ENCODE assay signal across 22 cellular contexts in genomic region chr13:18947376-18947977, GRCh38.
"Had no signal": no experiment of that assay in that cellular context is flagged by ENCODE, and none has a peak within 500 bp of the region (broad histone marks: within the 10 kb centered on the region; RNA-seq: fewer than 3 reads in every experiment).

No MANE protein-coding gene starts in this region.

- H2AFZ ChIP-seq: parathyroid adenoma had no signal

- DNase-seq: cerebellar nuclear complex; cortex of kidney; foreskin fibroblast; gastrocnemius medialis; head of caudate nucleus; left colon; left ventricle myocardium superior; lower lobe of right lung; nephron progenitor cell; right lobe of liver; stimulated activated naive CD4-positive, alpha-beta T cell; stimulated activated naive CD8-positive, alpha-beta T cell treated with anti-CD3 and anti-CD28 coated beads, Interleukin-15, amount 100 ng/mL, for 72 hours; transverse colon had no signal

- H3K27me3 ChIP-seq: gastrocnemius medialis, neutrophil, right lobe of liver, transverse colon, vagina had no signal

- H3K9me3 ChIP-seq: gastrocnemius medialis, lower lobe of right lung, neutrophil, right lobe of liver, suprapubic skin, vagina had no signal

- H3K36me3 Mint-ChIP-seq: naive thymus-derived CD8-positive, alpha-beta T cell had no signal

- ATAC-seq: esophagus mucosa; gastrocnemius medialis; left colon; left ventricle myocardium superior; lower lobe of right lung; naive thymus-derived CD8-positive, alpha-beta T cell; right lobe of liver; stimulated activated naive CD8-positive, alpha-beta T cell treated with anti-CD3 and anti-CD28 coated beads, Interleukin-15, amount 100 ng/mL, for 72 hours had no signal

- H3K9me3 Mint-ChIP-seq: stimulated activated naive CD8-positive, alpha-beta T cell treated with anti-CD3 and anti-CD28 coated beads, Interleukin-15, amount 100 ng/mL, for 72 hours had no signal

- H3K4me1 Mint-ChIP-seq: naive thymus-derived CD8-positive, alpha-beta T cell; nephron progenitor cell; stimulated activated naive CD8-positive, alpha-beta T cell treated with anti-CD3 and anti-CD28 coated beads, Interleukin-15, amount 100 ng/mL, for 72 hours had no signal

- H3K36me3 ChIP-seq: gastrocnemius medialis, lower lobe of right lung, neutrophil, right lobe of liver, suprapubic skin, transverse colon, vagina had no signal

- H3K4me3 Mint-ChIP-seq: nephron progenitor cell; stimulated activated naive CD8-positive, alpha-beta T cell treated with anti-CD3 and anti-CD28 coated beads, Interleukin-15, amount 100 ng/mL, for 72 hours had no signal

- H3K4me1 ChIP-seq: gastrocnemius medialis, lower lobe of right lung, parathyroid adenoma, right lobe of liver, suprapubic skin, transverse colon, vagina had no signal

- H3K27me3 Mint-ChIP-seq: naive thymus-derived CD8-positive, alpha-beta T cell; progenitor cell of endocrine pancreas; stimulated activated naive CD8-positive, alpha-beta T cell treated with anti-CD3 and anti-CD28 coated beads, Interleukin-15, amount 100 ng/mL, for 72 hours had no signal

- H3K79me2 ChIP-seq: parathyroid adenoma had no signal

- H3K4me2 ChIP-seq: smooth muscle cell had no signal

- H3K4me3 ChIP-seq: gastrocnemius medialis, lower lobe of right lung, right lobe of liver, smooth muscle cell, suprapubic skin, transverse colon, vagina had no signal

- H3K27ac Mint-ChIP-seq: naive thymus-derived CD8-positive, alpha-beta T cell; nephron progenitor cell; progenitor cell of endocrine pancreas had no signal

- H3K27ac ChIP-seq: epithelial cell of prostate, gastrocnemius medialis, lower lobe of right lung, neutrophil, parathyroid adenoma, right lobe of liver, suprapubic skin, transverse colon, vagina had no signal
